Comparison of ENCODE assay signal across 1 cellular context in genomic region chr2:69641887-69642708, GRCh38.
A peak's percentile ranks its signal among the peaks of the same experiment; 100 is the strongest.
TF ChIP-seq lines count a peak whose summit lies in the region.

No MANE protein-coding gene starts in this region.

TF ChIP-seq in HepG2, 621 proteins besides CTCF, POLR2A, EP300 and RAD21 (continued from another document and continues in another):
- TF ChIP-seq ZNF142 (CRISPR knock-in tag; IDR thresholded peaks at IDR 0.05) (0 out of 2 replicates have a peak, but pooled peaks have one; percentile 34), XBP1 (CRISPR knock-in tag; IDR thresholded peaks at IDR 0.05) (no peak), ZNF264 (CRISPR knock-in tag; IDR thresholded peaks at IDR 0.05) (peak; percentile 75; the same call in 1 of the 2 replicates), ZNF232 (CRISPR knock-in tag; IDR thresholded peaks at IDR 0.05; ENCODE audit: borderline replicate concordance) (peak; percentile 51; the same call in 1 of the 2 replicates), MIER3 (CRISPR knock-in tag; IDR thresholded peaks at IDR 0.05; ENCODE audit: borderline replicate concordance) (no peak), RBAK (CRISPR knock-in tag; IDR thresholded peaks at IDR 0.05) (no peak), ELF1 (CRISPR knock-in tag; IDR thresholded peaks at IDR 0.05) (no peak), SATB2 (CRISPR knock-in tag; IDR thresholded peaks at IDR 0.05) (0 out of 2 replicates have a peak, but pooled peaks have one; percentile 43), ZFP90 (CRISPR knock-in tag; IDR thresholded peaks at IDR 0.05; ENCODE audit: borderline replicate concordance) (0 out of 2 replicates have a peak, but pooled peaks have one; percentile 40), FOXO4 (CRISPR knock-in tag; conservative IDR thresholded peaks at IDR 0.05) (0 out of 2 replicates have a peak, but pooled peaks have one; percentile 22), ZBTB25 (CRISPR knock-in tag; IDR thresholded peaks at IDR 0.05) (no peak), ZNF576 (CRISPR knock-in tag; IDR thresholded peaks at IDR 0.05) (no peak), HNRNPLL (IDR thresholded peaks at IDR 0.05; ENCODE audit: low read depth, low read length, poor library complexity, severe bottlenecking) (no peak), ZNF335 (CRISPR knock-in tag; IDR thresholded peaks at IDR 0.05) (no peak), ZMAT5 (CRISPR knock-in tag; IDR thresholded peaks at IDR 0.05; ENCODE audit: borderline replicate concordance, low read depth) (no peak), U2AF2 (IDR thresholded peaks at IDR 0.05; ENCODE audit: low read depth, low read length) (no peak), RFXAP (CRISPR knock-in tag; IDR thresholded peaks at IDR 0.05; ENCODE audit: borderline replicate concordance) (0 out of 2 replicates have a peak, but pooled peaks have one; percentile 22), ZSCAN30 (CRISPR knock-in tag; IDR thresholded peaks at IDR 0.05) (no peak), ZNF44 (CRISPR knock-in tag; IDR thresholded peaks at IDR 0.05) (no peak), ZHX2 (IDR thresholded peaks at IDR 0.05; ENCODE audit: low read depth) (no peak), ZHX2 (CRISPR knock-in tag; IDR thresholded peaks at IDR 0.05; ENCODE audit: borderline replicate concordance) (no peak), ZNF367 (CRISPR knock-in tag; IDR thresholded peaks at IDR 0.05; ENCODE audit: borderline replicate concordance) (0 out of 2 replicates have a peak, but pooled peaks have one; percentile 13), ZNF562 (CRISPR knock-in tag; IDR thresholded peaks at IDR 0.05; ENCODE audit: borderline replicate concordance) (no peak), FOXJ3 (CRISPR knock-in tag; IDR thresholded peaks at IDR 0.05; ENCODE audit: borderline replicate concordance) (peak; percentile 38; the same call in 1 of the 2 replicates), FOXO1 (CRISPR knock-in tag; IDR thresholded peaks at IDR 0.05) (no peak), SNAI1 (CRISPR knock-in tag; IDR thresholded peaks at IDR 0.05; ENCODE audit: borderline replicate concordance) (peak; percentile 76; the same call in 1 of the 2 replicates), PLSCR1 (CRISPR knock-in tag; IDR thresholded peaks at IDR 0.05; ENCODE audit: borderline replicate concordance) (no peak), DNMT3B (CRISPR knock-in tag; conservative IDR thresholded peaks at IDR 0.05) (no peak), SMAD9 (CRISPR knock-in tag; IDR thresholded peaks at IDR 0.05) (no peak), ZNF503 (CRISPR knock-in tag; IDR thresholded peaks at IDR 0.05) (peak; percentile 13; the same call in 1 of the 2 replicates), ZNF839 (CRISPR knock-in tag; IDR thresholded peaks at IDR 0.05; ENCODE audit: borderline replicate concordance) (no peak), ZNF441 (CRISPR knock-in tag; IDR thresholded peaks at IDR 0.05; ENCODE audit: borderline replicate concordance) (0 out of 2 replicates have a peak, but pooled peaks have one; percentile 49), ZNF878 (CRISPR knock-in tag; IDR thresholded peaks at IDR 0.05) (0 out of 2 replicates have a peak, but pooled peaks have one; percentile 28), ZBTB14 (CRISPR knock-in tag; IDR thresholded peaks at IDR 0.05) (peak; percentile 28; the same call in 1 of the 2 replicates), ZNF512 (CRISPR knock-in tag; IDR thresholded peaks at IDR 0.05) (no peak), ZSCAN25 (CRISPR knock-in tag; IDR thresholded peaks at IDR 0.05) (peak; percentile 35; the same call in 1 of the 2 replicates)
